Comparison of ENCODE assay signal across 15 cellular contexts in genomic region chr12:84201976-84202375, GRCh38.
"Had no signal": no experiment of that assay in that cellular context is flagged by ENCODE, and none has a peak within 500 bp of the region (broad histone marks: within the 10 kb centered on the region; RNA-seq: fewer than 3 reads in every experiment).

No MANE protein-coding gene starts in this region.

- DNase-seq: activated naive CD8-positive, alpha-beta T cell treated with anti-CD3 and anti-CD28 coated beads for 36 hours; amygdala; body of pancreas; central memory CD4-positive, alpha-beta T cell; effector CD4-positive, alpha-beta T cell; kidney glomerular epithelial cell; mesendoderm; natural killer cell; occipital lobe; right cardiac atrium; small intestine; stimulated activated naive CD8-positive, alpha-beta T cell treated with anti-CD3 and anti-CD28 coated beads, Interleukin-15, amount 100 ng/mL, for 72 hours; upper lobe of left lung had no signal

- H3K4me3 ChIP-seq: body of pancreas, coronary artery, esophagus muscularis mucosa, upper lobe of left lung had no signal

- H3K4me1 ChIP-seq: esophagus muscularis mucosa, upper lobe of left lung had no signal

- H3K36me3 ChIP-seq: esophagus muscularis mucosa, upper lobe of left lung had no signal

- H3K27me3 ChIP-seq: body of pancreas, esophagus muscularis mucosa, upper lobe of left lung had no signal

- H3K9me3 ChIP-seq: body of pancreas, esophagus muscularis mucosa had no signal

- H3K27ac ChIP-seq: coronary artery, esophagus muscularis mucosa, upper lobe of left lung had no signal
